Comparison of ENCODE assay signal across 26 cellular contexts in genomic region chr10:60950312-60950711, GRCh38. TPM values are rescaled to one million over a fixed set of nuclear protein-coding genes. Genes with fewer than 3 reads are reported as not detected.
DNase-seq lines count a peak whose midpoint lies in the region; ATAC-seq and TF ChIP-seq lines count a peak whose summit lies in the region.
"Had no signal": no experiment of that assay in that cellular context is flagged by ENCODE, and none has a peak within 500 bp of the region (broad histone marks: within the 10 kb centered on the region; RNA-seq: fewer than 3 reads in every experiment).

No MANE protein-coding gene starts in this region.

- H3K9me3 Mint-ChIP-seq in stimulated activated effector memory CD8-positive, alpha-beta T cell treated with anti-CD3 and anti-CD28 coated beads, Interleukin-12 subunit alpha, Interleukin-12 subunit beta, amount 100 ng/mL, for 72 hours: no peaks in the 10 kb centered on the region
- H3K9me3 Mint-ChIP-seq: CD8-positive, alpha-beta T cell; effector memory CD8-positive, alpha-beta T cell; HFFc6; stimulated activated naive CD8-positive, alpha-beta T cell treated with anti-CD3 and anti-CD28 coated beads, Interleukin-15, Interleukin-2, amounts not matched to agents 100 ng/mL and 50 ng/mL, for 24 hours; T-helper 1 cell treated with Interleukin-12 subunit alpha and Interleukin-12 subunit beta and Interleukin-4 antibody, amounts not matched to agents 30 μg/mL and 1 μg/mL, for 36 hours had no signal

- intact Hi-C loops in adrenal gland (cut with DNase I): no loop called here

- TF ChIP-seq CTCF in adrenal gland (IDR thresholded peaks at IDR 0.05): no peak

- no peaks in the 10 kb centered on the region for H3K27me3 ChIP-seq in adrenal gland
- H3K27me3 ChIP-seq: brain microvascular endothelial cell, esophagus squamous epithelium, gastroesophageal sphincter, MG63, SJCRH30, tibial artery had no signal

- no peaks in the 10 kb centered on the region for H3K4me1 ChIP-seq in adrenal gland (replicated peaks in 1 of 2)
- H3K4me1 ChIP-seq: esophagus squamous epithelium, tibial artery had no signal

- peak; percentile 56 for ATAC-seq in GM19452 (IDR thresholded peaks at IDR 0.05; ENCODE audit: unreplicated experiment)
- ATAC-seq in HG02610 (IDR thresholded peaks at IDR 0.05; ENCODE audit: unreplicated experiment): peak; percentile 39
- peak; percentile 76 for ATAC-seq in HG03432 (IDR thresholded peaks at IDR 0.05; ENCODE audit: unreplicated experiment)
- ATAC-seq in stimulated activated effector memory CD8-positive, alpha-beta T cell treated with anti-CD3 and anti-CD28 coated beads, Interleukin-12 subunit alpha, Interleukin-12 subunit beta, amount 100 ng/mL, for 72 hours: no peak
- ATAC-seq: CD8-positive, alpha-beta T cell; effector memory CD8-positive, alpha-beta T cell; gastroesophageal sphincter had no signal

- H3K4me1 Mint-ChIP-seq in stimulated activated effector memory CD8-positive, alpha-beta T cell treated with anti-CD3 and anti-CD28 coated beads, Interleukin-12 subunit alpha, Interleukin-12 subunit beta, amount 100 ng/mL, for 72 hours: no peaks in the 10 kb centered on the region

- H3K9me3 ChIP-seq in adrenal gland (replicated peaks in 1 of 3): no peaks in the 10 kb centered on the region
- H3K9me3 ChIP-seq: esophagus squamous epithelium, gastroesophageal sphincter, MG63, SJCRH30, tibial artery had no signal

- TF ChIP-seq POLR2A in adrenal gland (IDR thresholded peaks at IDR 0.05): no peak

- H3K27ac ChIP-seq in adrenal gland: no peak overlapping the region
- H3K27ac ChIP-seq: brain microvascular endothelial cell, esophagus squamous epithelium, gastroesophageal sphincter, PC-9, SJCRH30, tibial artery had no signal

- 77 to 88% (median 85%) methylated on average over 3 of the region's 3 CpGs for WGBS in adrenal gland, 4 donors

- H3K36me3 ChIP-seq in adrenal gland (replicated peaks in 1 of 2): no peaks in the 10 kb centered on the region
- H3K36me3 ChIP-seq: brain microvascular endothelial cell, esophagus squamous epithelium, gastroesophageal sphincter, MG63, SJCRH30, tibial artery had no signal

- H3K4me3 ChIP-seq in adrenal gland: no peak overlapping the region
- H3K4me3 ChIP-seq: esophagus squamous epithelium, gastroesophageal sphincter, MG63, PC-9, SJCRH30, tibial artery had no signal

- H3K4me3 Mint-ChIP-seq in stimulated activated effector memory CD8-positive, alpha-beta T cell treated with anti-CD3 and anti-CD28 coated beads, Interleukin-12 subunit alpha, Interleukin-12 subunit beta, amount 100 ng/mL, for 72 hours: no peak overlapping the region
- H3K4me3 Mint-ChIP-seq: CD8-positive, alpha-beta T cell; effector memory CD8-positive, alpha-beta T cell; HFFc6; stimulated activated naive CD8-positive, alpha-beta T cell treated with anti-CD3 and anti-CD28 coated beads, Interleukin-15, Interleukin-2, amounts not matched to agents 100 ng/mL and 50 ng/mL, for 24 hours; T-helper 1 cell treated with Interleukin-12 subunit alpha and Interleukin-12 subunit beta and Interleukin-4 antibody, amounts not matched to agents 30 μg/mL and 1 μg/mL, for 36 hours had no signal

- DNase-seq in inferior parietal cortex (ENCODE audit: extremely low spot score): no peak
- DNase-seq in adrenal gland: no peak
- DNase-seq in stimulated activated effector memory CD8-positive, alpha-beta T cell treated with anti-CD3 and anti-CD28 coated beads, Interleukin-12 subunit alpha, Interleukin-12 subunit beta, amount 100 ng/mL, for 72 hours (ENCODE audit: low spot score in 2 of 2): no peak
- DNase-seq in SIG-M5 (lab: John Stamatoyannopoulos, UW): no peak
- DNase-seq: activated CD4-positive, alpha-beta T cell treated with anti-CD3 and anti-CD28 coated beads for 48 hours; activated CD8-positive, alpha-beta memory T cell treated with anti-CD3 and anti-CD28 coated beads, Interleukin-2, amount 50 U/mL, for 4 hours; brain microvascular endothelial cell; CD8-positive, alpha-beta T cell; DMS53; effector memory CD8-positive, alpha-beta T cell; esophagus squamous epithelium; HFFc6; MG63; NCI-H187; NCI-H2227 treated with DMSO at 0.1 percent for 48 hours; PC-9; retina; SJCRH30; stimulated activated CD4-positive, alpha-beta T cell treated with anti-CD3 and anti-CD28 coated beads, Interleukin-4, amount 100 ng/mL, for 1 hour; tibial artery had no signal

- H3K27ac Mint-ChIP-seq in stimulated activated effector memory CD8-positive, alpha-beta T cell treated with anti-CD3 and anti-CD28 coated beads, Interleukin-12 subunit alpha, Interleukin-12 subunit beta, amount 100 ng/mL, for 72 hours: no peak overlapping the region
- H3K27ac Mint-ChIP-seq: CD8-positive, alpha-beta T cell; effector memory CD8-positive, alpha-beta T cell; HFFc6; stimulated activated naive CD8-positive, alpha-beta T cell treated with anti-CD3 and anti-CD28 coated beads, Interleukin-15, Interleukin-2, amounts not matched to agents 100 ng/mL and 50 ng/mL, for 24 hours; T-helper 1 cell treated with Interleukin-12 subunit alpha and Interleukin-12 subunit beta and Interleukin-4 antibody, amounts not matched to agents 30 μg/mL and 1 μg/mL, for 36 hours had no signal

- no peaks in the 10 kb centered on the region for H3K36me3 Mint-ChIP-seq in stimulated activated effector memory CD8-positive, alpha-beta T cell treated with anti-CD3 and anti-CD28 coated beads, Interleukin-12 subunit alpha, Interleukin-12 subunit beta, amount 100 ng/mL, for 72 hours
- H3K36me3 Mint-ChIP-seq: CD8-positive, alpha-beta T cell had no signal

RNA-seq across cellular contexts. Expression of gene RHOBTB1, which starts 6.3 kb away (rescaled TPM):
- 10 to 100 TPM; 16.0 to 46.6 (median 30.3) TPM for total RNA-seq in adrenal gland
- 10 to 100 TPM in 2 of 3 donors, 1 to 10 TPM in 1; 7.9 to 17.8 (median 16.2) TPM for polyA plus RNA-seq in adrenal gland
- total RNA-seq: CD8-positive, alpha-beta T cell had no signal
